Comparison of ENCODE assay signal across 26 cellular contexts in the genomic region with DNA sequence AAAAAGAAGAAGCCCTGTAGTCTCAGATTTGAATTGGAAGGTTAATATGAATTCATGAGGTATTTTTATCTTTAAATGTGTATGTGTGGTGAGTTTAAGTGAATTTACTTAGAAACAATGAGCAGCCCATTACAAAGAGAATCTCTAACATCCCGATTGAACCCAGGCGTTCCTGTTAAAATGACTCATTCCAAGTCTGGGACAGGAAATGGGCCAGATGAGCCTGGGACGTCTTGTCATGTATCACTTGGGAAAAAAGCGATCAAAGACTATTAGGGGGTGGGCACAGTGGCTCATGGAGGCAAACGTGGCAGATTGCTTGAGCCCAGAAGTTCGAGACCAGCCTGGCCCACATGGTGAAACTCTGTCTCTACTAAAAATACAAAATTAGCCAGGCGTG.
"Had no signal": no experiment of that assay in that cellular context is flagged by ENCODE, and none has a peak within 500 bp of the region (broad histone marks: within the 10 kb centered on the region; RNA-seq: fewer than 3 reads in every experiment).

No MANE protein-coding gene starts in this region.

- H3K27ac Mint-ChIP-seq: activated naive CD4-positive, alpha-beta T cell treated with anti-CD3 and anti-CD28 coated beads, Interleukin-2, amount 50 U/mL, for 72 hours; activated T-cell treated with anti-CD3 and anti-CD28 coated beads, Interleukin-2, amount 50 U/mL, for 24 hours; activated T-helper 17 cell treated with anti-CD3 and anti-CD28 coated beads, Interleukin-2, amount 50 U/mL, for 72 hours; brain; memory B cell; nephron progenitor cell; T-cell had no signal

- ATAC-seq: activated naive CD4-positive, alpha-beta T cell treated with anti-CD3 and anti-CD28 coated beads, Interleukin-2, amount 50 U/mL, for 72 hours; activated T-helper 17 cell treated with anti-CD3 and anti-CD28 coated beads, Interleukin-2, amount 50 U/mL, for 72 hours; gastroesophageal sphincter; left lung; SK-N-SH treated with all-trans-retinoic acid at 6 μM for 48 hours; T-cell; WTC11 had no signal

- DNase-seq: activated CD8-positive, alpha-beta memory T cell treated with anti-CD3 and anti-CD28 coated beads for 24 hours; activated CD8-positive, alpha-beta memory T cell treated with anti-CD3 and anti-CD28 coated beads, Interleukin-2, amount 50 U/mL, for 4 hours; activated T-cell treated with anti-CD3 and anti-CD28 coated beads, Interleukin-2, amount 50 U/mL, for 24 hours; caudate nucleus; effector memory CD4-positive, alpha-beta T cell; heart right ventricle; left lung; nephron progenitor cell; nucleus accumbens; sigmoid colon; stimulated activated CD4-positive, alpha-beta T cell treated with anti-CD3 and anti-CD28 coated beads, Interleukin-2, amount 100 ng/mL, for 48 hours; stimulated activated CD8-positive, alpha-beta memory T cell treated with anti-CD3 and anti-CD28 coated beads, Interleukin-4, amount 100 ng/mL, for 48 hours; stimulated activated naive CD4-positive, alpha-beta T cell; T-cell; T-helper 9 cell; testis; trophoblast cell had no signal

- H3K4me1 Mint-ChIP-seq: activated T-helper 17 cell treated with anti-CD3 and anti-CD28 coated beads, Interleukin-2, amount 50 U/mL, for 72 hours; memory B cell; T-cell had no signal

- H3K9me3 ChIP-seq: esophagus muscularis mucosa, gastroesophageal sphincter, sigmoid colon, testis had no signal

- H3K4me3 ChIP-seq: esophagus muscularis mucosa, gastroesophageal sphincter, heart right ventricle, left lung, sigmoid colon, smooth muscle cell, testis had no signal

- H3K27me3 Mint-ChIP-seq: activated T-cell treated with anti-CD3 and anti-CD28 coated beads, Interleukin-2, amount 50 U/mL, for 24 hours; activated T-helper 17 cell treated with anti-CD3 and anti-CD28 coated beads, Interleukin-2, amount 50 U/mL, for 72 hours; brain; memory B cell; T-cell had no signal

- H3K27ac ChIP-seq: testis had no signal

- H3K9me3 Mint-ChIP-seq: activated T-helper 17 cell treated with anti-CD3 and anti-CD28 coated beads, Interleukin-2, amount 50 U/mL, for 72 hours; memory B cell; WTC11 had no signal

- H3K4me1 ChIP-seq: gastroesophageal sphincter, left lung, sigmoid colon, testis had no signal

- H3K4me3 Mint-ChIP-seq: activated T-cell treated with anti-CD3 and anti-CD28 coated beads, Interleukin-2, amount 50 U/mL, for 24 hours; activated T-helper 17 cell treated with anti-CD3 and anti-CD28 coated beads, Interleukin-2, amount 50 U/mL, for 72 hours; brain; memory B cell; nephron progenitor cell; T-cell; WTC11 had no signal

- H3K27me3 ChIP-seq: esophagus muscularis mucosa, gastroesophageal sphincter, heart right ventricle, left lung, sigmoid colon, testis had no signal
